ENCODE assay signal across 20 cellular contexts in the genomic region with DNA sequence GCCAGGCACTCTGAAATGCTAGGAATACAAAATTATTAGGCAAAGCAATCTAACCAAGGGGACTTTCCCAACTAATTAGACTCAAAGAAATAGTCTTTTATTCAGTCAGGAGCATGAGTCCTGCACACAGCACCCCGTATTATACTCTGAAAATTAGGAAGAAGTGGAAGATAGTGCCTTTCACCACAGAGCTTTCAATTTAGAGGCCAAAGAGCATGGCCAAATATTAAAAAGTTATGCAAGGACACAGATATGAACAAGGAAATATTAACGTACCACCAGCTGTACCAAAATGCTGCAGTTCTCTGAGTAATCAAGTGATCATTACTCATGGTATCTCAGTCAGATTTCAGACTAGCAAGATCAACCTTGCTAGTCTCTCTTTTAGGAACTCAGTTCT. TPM values are rescaled to one million over a fixed set of nuclear protein-coding genes. Genes with fewer than 3 reads are reported as not detected.
A peak's percentile ranks its signal among the peaks of the same experiment; 100 is the strongest.
DNase-seq lines count a peak whose midpoint lies in the region; ATAC-seq, FAIRE-seq and TF ChIP-seq lines count a peak whose summit lies in the region.
"Had no signal": no experiment of that assay in that cellular context is flagged by ENCODE, and none has a peak within 500 bp of the region (broad histone marks: within the 10 kb centered on the region; RNA-seq: fewer than 3 reads in every experiment).

No MANE protein-coding gene starts in this region.

- H3K36me3 ChIP-seq in ACC112 (ENCODE audit: insufficient read depth, low read length) (no peaks in the 10 kb centered on the region), Karpas-422 (ENCODE audit: insufficient read depth, low read length) (no peaks in the 10 kb centered on the region), HepG2 (replicated peaks in 1 of 2; ENCODE audit: control insufficient read depth in 1 of 2, insufficient read depth in 2 of 2, low read length in 2 of 2) (no peaks in the 10 kb centered on the region; a peak in 2 of 5 replicates), small intestine (ENCODE audit: control insufficient read depth in 2 of 2, insufficient read depth in 2 of 2, low read length in 2 of 2) (no peaks in the 10 kb centered on the region), gastrocnemius medialis (no peaks in the 10 kb centered on the region)

- peaks cover 43% of the 10 kb centered on the region for H3K4me1 ChIP-seq in ACC112 (ENCODE audit: control insufficient read depth, insufficient read depth, low read length, unreplicated experiment)
- H3K4me1 ChIP-seq in Karpas-422 (ENCODE audit: low read length): no peaks in the 10 kb centered on the region
- H3K4me1 ChIP-seq in HepG2 (ENCODE audit: insufficient read depth, low read length): peaks cover 84% of the 10 kb centered on the region
- peaks cover 0 to 5% of the 10 kb centered on the region in 2 donors for H3K4me1 ChIP-seq in small intestine (ENCODE audit: control insufficient read depth in 2 of 2, insufficient read depth in 1 of 2, low read depth in 1 of 2, low read length in 1 of 2)
- peaks cover 3 to 4% of the 10 kb centered on the region in 2 donors for H3K4me1 ChIP-seq in gastrocnemius medialis
- H3K4me1 ChIP-seq: parathyroid adenoma had no signal

- H3K4me2 ChIP-seq in Karpas-422 (ENCODE audit: low read depth, low read length, poor library complexity, severe bottlenecking): no peak overlapping the region
- H3K4me2 ChIP-seq in HepG2 (ENCODE audit: low read depth, low read length): 0 out of 2 replicates have a peak overlapping the region, but pooled peaks have one; percentile 50

- BruUV-seq in HepG2 (replicated peaks; lab: Mats Ljungman, UMichigan): no TSS peak

- no peak overlapping the region for H2AFZ ChIP-seq in ACC112 (ENCODE audit: low read length, unreplicated experiment)
- H2AFZ ChIP-seq in Karpas-422 (ENCODE audit: low read length): no peak overlapping the region
- no peak overlapping the region for H2AFZ ChIP-seq in HepG2 (ENCODE audit: low read length)
- H2AFZ ChIP-seq: parathyroid adenoma had no signal

- no peak for TF ChIP-seq RAD21 in HepG2 (CRISPR knock-in tag; IDR thresholded peaks at IDR 0.05)

- H4K20me1 ChIP-seq in Karpas-422 (ENCODE audit: insufficient read depth, low read depth, low read length): no peaks in the 10 kb centered on the region
- no peaks in the 10 kb centered on the region for H4K20me1 ChIP-seq in HepG2 (ENCODE audit: insufficient read depth, low read length)

- in situ Hi-C loops in HepG2 (cut with HindIII; ENCODE audit: extremely low pct_ligation_motif_present, low pct_unique_long_range_greater_than_20kb) (no loop called here), gastrocnemius medialis (cut with MboI; ENCODE audit: low sequenced_read_pairs in 4 of 4) (no loop called here)

- H3K4me3 ChIP-seq in ACC112 (ENCODE audit: low read depth, low read length) (no peak overlapping the region), Karpas-422 (ENCODE audit: low read length) (no peak overlapping the region), choroid plexus epithelial cell (ENCODE audit: low read depth, low read length) (no peak overlapping the region), HepG2 (replicated peaks in 1 of 3; ENCODE audit: insufficient read depth in 1 of 3, low read depth in 2 of 3, low read length in 3 of 3) (no peak overlapping the region), small intestine (ENCODE audit: low read depth in 1 of 2, low read length in 2 of 2) (no peak overlapping the region), gastrocnemius medialis (no peak overlapping the region)
- H3K4me3 ChIP-seq: GM12878, K562 had no signal

- CTCF ChIA-PET in HepG2 (lab: Yijun Ruan, JAX; ENCODE audit: low intra/inter-chr PET ratio, low total read pairs): no interaction called here

- FAIRE-seq in HepG2 (lab: Jason Lieb, UNC) (no peak), small intestine (lab: Jason Lieb, UNC) (no peak)
- FAIRE-seq: astrocyte, GM12878, K562, urothelium cell line had no signal

- no peaks in the 10 kb centered on the region for H3K9me2 ChIP-seq in Karpas-422 (replicated peaks; ENCODE audit: insufficient read depth, low read length)

- TF ChIP-seq CTCF in choroid plexus epithelial cell (conservative IDR thresholded peaks at IDR 0.05; ENCODE audit: low read depth, low read length) (no peak), HepG2 (CRISPR knock-in tag; IDR thresholded peaks at IDR 0.05) (no peak), gastrocnemius medialis (IDR thresholded peaks at IDR 0.05 in 4 of 5, conservative IDR thresholded peaks at IDR 0.05 in 1 of 5) (no peak)

- intact Hi-C loops in HepG2 (cut with micrococcal nuclease; ENCODE audit: unreplicated experiment): no loop called here
- intact Hi-C loops in gastrocnemius medialis (cut with DNase I; ENCODE audit: low total_unique reads): no loop called here

- H3K9me3 ChIP-seq in Karpas-422 (ENCODE audit: low read length): no peaks in the 10 kb centered on the region
- no peaks in the 10 kb centered on the region for H3K9me3 ChIP-seq in HepG2 (ENCODE audit: low read length)
- H3K9me3 ChIP-seq in small intestine (ENCODE audit: control insufficient read depth, low read depth): no peaks in the 10 kb centered on the region
- no peaks in the 10 kb centered on the region for H3K9me3 ChIP-seq in gastrocnemius medialis

- H3K27me3 ChIP-seq in ACC112 (ENCODE audit: insufficient read depth, low read length): no peaks in the 10 kb centered on the region
- H3K27me3 ChIP-seq in Karpas-422 (ENCODE audit: low read length): no peaks in the 10 kb centered on the region
- no peaks in the 10 kb centered on the region for H3K27me3 ChIP-seq in HepG2 (ENCODE audit: control insufficient read depth in 1 of 2, insufficient read depth in 2 of 2, low read length in 2 of 2)
- no peaks in the 10 kb centered on the region for H3K27me3 ChIP-seq in small intestine (ENCODE audit: control insufficient read depth in 2 of 2, insufficient read depth in 2 of 2, low read length in 2 of 2)
- H3K27me3 ChIP-seq in gastrocnemius medialis: no peaks in the 10 kb centered on the region

- POLR2A ChIA-PET in HepG2 (lab: Yijun Ruan, JAX): interaction anchor here (1.0 to 9.2 kb wide), 3 partner anchors 20 to 39 kb away, joined by 4 to 184 read pairs (median 29); partner anchors contain the start of genes MDM2 and SLC35E3

- 80% methylated on average over 2 of the region's 2 CpGs for whole genome bisulfite sequencing in HepG2 (ENCODE audit: low lambda C conversion rate)
- 36 to 54% (median 50%) methylated on average over 2 of the region's 2 CpGs for WGBS in small intestine, 3 donors

- TF ChIP-seq EP300 in HepG2 (IDR thresholded peaks at IDR 0.05; ENCODE audit: low read depth in 2 of 2, low read length in 2 of 2): no peak
- no peak for TF ChIP-seq EP300 in HepG2 (CRISPR knock-in tag; IDR thresholded peaks at IDR 0.05; ENCODE audit: borderline replicate concordance)

- TF ChIP-seq POLR2A in HepG2 (IDR thresholded peaks at IDR 0.05; ENCODE audit: insufficient read depth in 1 of 2, low read depth in 2 of 2, low read length in 2 of 2) (no peak), gastrocnemius medialis (IDR thresholded peaks at IDR 0.05) (no peak)

- DNase-seq in Karpas-422 (peak; percentile 39), choroid plexus epithelial cell (ENCODE audit: low read depth) (peak; percentile 68), HepG2 (ENCODE audit: low spot score) (no peak), NCI-H146 treated with DMSO at 0.1 percent for 48 hours (lab: John Stamatoyannopoulos, UW; ENCODE audit: unreplicated experiment) (no peak), small intestine (no peak), gastrocnemius medialis (no peak), C1 segment of cervical spinal cord (lab: John Stamatoyannopoulos, UW) (no peak)
- DNase-seq: ACHN; activated CD8-positive, alpha-beta memory T cell treated with anti-CD3 and anti-CD28 coated beads, Interleukin-2, amount 10 ng/mL, durations not matched to agents 7 days and 5 days; activated gamma-delta T cell treated with Interleukin-2 at 50 U/mL for 16 hours; hippocampal formation; NCI-H1436; stimulated activated naive CD8-positive, alpha-beta T cell treated with anti-CD3 and anti-CD28 coated beads, Interleukin-15, Interleukin-2, amounts not matched to agents 100 U/mL and 50 U/mL, for 24 hours had no signal

- H3K9ac ChIP-seq in Karpas-422 (ENCODE audit: low read length): no peak overlapping the region
- H3K9ac ChIP-seq in HepG2 (ENCODE audit: insufficient read depth, low read depth, low read length): no peak overlapping the region
- H3K9ac ChIP-seq: parathyroid adenoma had no signal

- H3K79me2 ChIP-seq in ACC112 (ENCODE audit: control insufficient read depth, insufficient read depth, low read length, unreplicated experiment) (no peaks in the 10 kb centered on the region), Karpas-422 (ENCODE audit: low read length) (no peaks in the 10 kb centered on the region), HepG2 (ENCODE audit: insufficient read depth, low read length) (peaks cover 7% of the 10 kb centered on the region)
- H3K79me2 ChIP-seq: parathyroid adenoma had no signal

- no peak for ATAC-seq in HepG2
- no peak for ATAC-seq in gastrocnemius medialis
- ATAC-seq: activated CD4-positive, CD25-positive, alpha-beta regulatory T cell treated with anti-CD3 and anti-CD28 coated beads, Interleukin-2, amount 50 U/mL, for 24 hours; activated CD8-positive, alpha-beta memory T cell treated with anti-CD3 and anti-CD28 coated beads, Interleukin-2, amount 10 ng/mL, durations not matched to agents 7 days and 5 days; GM12878; K562; stimulated activated naive CD8-positive, alpha-beta T cell treated with anti-CD3 and anti-CD28 coated beads, Interleukin-15, Interleukin-2, amounts not matched to agents 100 U/mL and 50 U/mL, for 24 hours had no signal

- H3K27ac ChIP-seq in ACC112 (ENCODE audit: low read depth, low read length): peak overlapping the region; percentile 98
- H3K27ac ChIP-seq in Karpas-422 (ENCODE audit: low read length): no peak overlapping the region
- H3K27ac ChIP-seq in HepG2 (ENCODE audit: extremely low read length, insufficient read depth, low read length): peak overlapping the region; percentile 91
- H3K27ac ChIP-seq in small intestine (ENCODE audit: low read depth in 1 of 2, low read length in 1 of 2): no peak overlapping the region
- no peak overlapping the region for H3K27ac ChIP-seq in gastrocnemius medialis
- H3K27ac ChIP-seq: parathyroid adenoma had no signal

RNA-seq across cellular contexts. Expression of gene MDM2, which starts 22.6 kb away (rescaled TPM):
- 56.9 and 70.9 TPM in 2 replicates for total RNA-seq in Karpas-422 (2014; rRNA removed; shearing (Covaris generic); ENCODE audit: low replicate concordance)
- total RNA-seq in HepG2 (2016; rRNA removed; fragmentation: Illumina TruSeq; extraction: Trizol) (314 and 466 TPM in 2 replicates), gastrocnemius medialis (10 to 100 TPM; 61.6 to 92.2 (median 70.0) TPM)
- 106 and 114 TPM in 2 replicates for total RNA-seq in HepG2 (2016; cell fraction: cytosol; rRNA removed; fragmentation: Illumina TruSeq; extraction: Trizol; ENCODE audit: low read depth)
- total RNA-seq in HepG2 (2016; cell fraction: insoluble cytoplasmic fraction; rRNA removed; fragmentation: Illumina TruSeq; extraction: Trizol): 318 and 433 TPM in 2 replicates
- 152 and 204 TPM in 2 replicates for total RNA-seq in HepG2 (2016; cell fraction: membrane; rRNA removed; fragmentation: Illumina TruSeq; extraction: Trizol)
- total RNA-seq in HepG2 (2016; cell fraction: nucleus; rRNA removed; fragmentation: Illumina TruSeq; extraction: Trizol): 480 and 515 TPM in 2 replicates
- polyA plus RNA-seq in HepG2 (2011; rRNA removed) (23.9 and 29.3 TPM in 2 replicates), small intestine (10 to 100 TPM; 20.8 to 44.1 (median 21.3) TPM)
- 8.1 and 12.2 TPM in 2 replicates for polyA plus RNA-seq in HepG2 (2011; cell fraction: cytosol; rRNA removed)
- 21.1 and 35.5 TPM in 2 replicates for polyA plus RNA-seq in HepG2 (2011; cell fraction: nucleus; rRNA removed)
- 29.6 and 57.6 TPM in 2 replicates for polyA plus RNA-seq in HepG2 (2012)
- polyA plus RNA-seq in HepG2 (2016; cell fraction: cytosol; fragmentation: Illumina TruSeq; extraction: Trizol; ENCODE audit: low read depth): 20.1 and 21.0 TPM in 2 replicates
- 174 and 187 TPM in 2 replicates for polyA plus RNA-seq in HepG2 (2016; cell fraction: insoluble cytoplasmic fraction; fragmentation: Illumina TruSeq; extraction: Trizol; ENCODE audit: low read depth)
- 57.3 and 58.5 TPM in 2 replicates for polyA plus RNA-seq in HepG2 (2016; cell fraction: membrane; fragmentation: Illumina TruSeq; extraction: Trizol; ENCODE audit: low read depth)
- 472 and 516 TPM in 2 replicates for polyA plus RNA-seq in HepG2 (2016; cell fraction: nucleus; fragmentation: Illumina TruSeq; extraction: Trizol; ENCODE audit: insufficient read depth, low read depth)
- polyA minus RNA-seq in HepG2 (2011; rRNA and poly(A)+ RNA removed; ENCODE audit: low replicate concordance): 42.3 and 54.4 TPM in 2 replicates
- polyA minus RNA-seq in HepG2 (2011; cell fraction: cytosol; rRNA and poly(A)+ RNA removed): 71.4 and 82.9 TPM in 2 replicates
- polyA minus RNA-seq in HepG2 (2011; cell fraction: nucleus; rRNA and poly(A)+ RNA removed): 248 and 279 TPM in 2 replicates

RNA-seq across cellular contexts. Expression of gene SLC35E3, which starts 39.4 kb away (rescaled TPM):
- total RNA-seq in Karpas-422 (2014; rRNA removed; shearing (Covaris generic); ENCODE audit: low replicate concordance): 1.9 and 3.5 TPM in 2 replicates
- 12.2 and 22.1 TPM in 2 replicates for total RNA-seq in HepG2 (2016; rRNA removed; fragmentation: Illumina TruSeq; extraction: Trizol)
- total RNA-seq in HepG2 (2016; cell fraction: cytosol; rRNA removed; fragmentation: Illumina TruSeq; extraction: Trizol; ENCODE audit: low read depth): 2.1 and 4.5 TPM in 2 replicates
- total RNA-seq in HepG2 (2016; cell fraction: insoluble cytoplasmic fraction; rRNA removed; fragmentation: Illumina TruSeq; extraction: Trizol): 14.0 and 22.7 TPM in 2 replicates
- total RNA-seq in HepG2 (2016; cell fraction: membrane; rRNA removed; fragmentation: Illumina TruSeq; extraction: Trizol): 9.0 and 9.8 TPM in 2 replicates
- 15.3 and 17.2 TPM in 2 replicates for total RNA-seq in HepG2 (2016; cell fraction: nucleus; rRNA removed; fragmentation: Illumina TruSeq; extraction: Trizol)
- polyA plus RNA-seq in HepG2 (2011; rRNA removed): 10.2 and 13.0 TPM in 2 replicates
- 4.5 and 6.1 TPM in 2 replicates for polyA plus RNA-seq in HepG2 (2011; cell fraction: cytosol; rRNA removed)
- polyA plus RNA-seq in HepG2 (2011; cell fraction: nucleus; rRNA removed): 9.5 and 9.7 TPM in 2 replicates
- 10.4 and 19.7 TPM in 2 replicates for polyA plus RNA-seq in HepG2 (2012)
- 3.2 and 4.1 TPM in 2 replicates for polyA plus RNA-seq in HepG2 (2016; cell fraction: cytosol; fragmentation: Illumina TruSeq; extraction: Trizol; ENCODE audit: low read depth)
- polyA plus RNA-seq in HepG2 (2016; cell fraction: insoluble cytoplasmic fraction; fragmentation: Illumina TruSeq; extraction: Trizol; ENCODE audit: low read depth): 10.3 and 11.1 TPM in 2 replicates
- polyA plus RNA-seq in HepG2 (2016; cell fraction: membrane; fragmentation: Illumina TruSeq; extraction: Trizol; ENCODE audit: low read depth): 5.8 and 5.9 TPM in 2 replicates
- polyA plus RNA-seq in HepG2 (2016; cell fraction: nucleus; fragmentation: Illumina TruSeq; extraction: Trizol; ENCODE audit: insufficient read depth, low read depth): 25.5 and 30.0 TPM in 2 replicates
- polyA minus RNA-seq in HepG2 (2011; rRNA and poly(A)+ RNA removed; ENCODE audit: low replicate concordance): 6.7 and 11.0 TPM in 2 replicates
- polyA minus RNA-seq in HepG2 (2011; cell fraction: cytosol; rRNA and poly(A)+ RNA removed): 5.7 and 6.3 TPM in 2 replicates
- polyA minus RNA-seq in HepG2 (2011; cell fraction: nucleus; rRNA and poly(A)+ RNA removed): 7.2 and 11.7 TPM in 2 replicates
- polyA plus RNA-seq in small intestine: 1 to 10 TPM in 1 of 3 donors, under 1 TPM in 2; 0.27 to 2.9 (median 0.45) TPM
- total RNA-seq in gastrocnemius medialis: 1 to 10 TPM in 3 of 4 donors, under 1 TPM in 1; 0.92 to 2.7 (median 1.6) TPM

Comparison
In these comparisons a context has a peak if more than half of its experiments do, and no peak if none do; other contexts are left out.
1. H3K27ac ChIP-seq: peak in ACC112 (single experiment) and HepG2 (single experiment); none in Karpas-422 (single experiment), small intestine (0 of 2) and gastrocnemius medialis (0 of 4).
2. DNase-seq: peak in Karpas-422 (single experiment) and choroid plexus epithelial cell (single experiment); none in HepG2 (single experiment), NCI-H146 treated with DMSO at 0.1 percent for 48 hours (single experiment), small intestine (single experiment), gastrocnemius medialis (0 of 2) and C1 segment of cervical spinal cord (0 of 14).